1 cellular context compared by ENCODE assay signal in the genomic region with DNA sequence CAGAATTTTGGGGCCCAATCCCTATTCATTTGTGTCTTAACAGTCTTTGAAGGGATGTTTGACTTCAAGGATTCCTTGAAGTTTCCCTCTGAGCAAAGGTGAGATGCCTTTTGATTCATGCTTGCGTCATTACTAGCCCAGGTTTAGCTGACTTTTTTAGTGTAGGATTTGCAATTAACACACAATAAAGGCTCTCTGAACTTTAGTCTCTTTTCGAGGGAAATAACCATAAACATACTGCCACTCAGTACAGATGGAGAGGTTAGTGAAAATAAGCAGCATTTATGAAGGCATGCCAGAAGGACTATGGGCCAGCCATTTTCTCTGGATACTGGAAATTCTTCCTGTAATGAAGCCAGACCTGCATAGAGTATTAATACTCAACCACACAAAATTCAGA. TPM values are rescaled to one million over a fixed set of nuclear protein-coding genes. Genes with fewer than 3 reads are reported as not detected.
"Had no signal": no experiment of that assay in that cellular context is flagged by ENCODE, and none has a peak within 500 bp of the region (broad histone marks: within the 10 kb centered on the region; RNA-seq: fewer than 3 reads in every experiment).

No MANE protein-coding gene starts in this region.

RNA-seq across cellular contexts. Expression of gene SERF1A, which starts 4.4 kb away (rescaled TPM):
- total RNA-seq: left lobe of liver had no signal
